In the genomic region with DNA sequence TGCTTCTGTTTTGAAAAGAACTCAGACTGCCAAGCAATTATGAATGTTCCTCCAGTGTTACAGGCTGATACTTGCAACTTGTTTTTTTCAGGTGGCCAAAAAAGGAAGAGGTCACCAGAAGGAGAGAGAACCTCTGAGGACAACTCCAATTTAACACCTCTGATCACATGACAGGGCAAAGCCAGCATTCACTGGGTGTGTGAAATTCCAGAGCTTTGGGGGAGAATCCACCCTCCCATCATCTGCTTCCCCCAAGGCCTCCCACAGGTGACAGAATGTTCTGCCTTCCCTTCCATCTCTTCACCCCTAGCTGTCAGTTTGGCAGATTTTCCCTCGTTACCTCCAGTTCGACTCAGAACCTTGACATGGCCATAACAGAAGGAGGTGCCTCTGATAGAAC, we compare ENCODE assay signal across 20 cellular contexts. TPM values are rescaled to one million over a fixed set of nuclear protein-coding genes. Genes with fewer than 3 reads are reported as not detected.
DNase-seq lines count a peak whose midpoint lies in the region; ATAC-seq and TF ChIP-seq lines count a peak whose summit lies in the region.
"Had no signal": no experiment of that assay in that cellular context is flagged by ENCODE, and none has a peak within 500 bp of the region (broad histone marks: within the 10 kb centered on the region; RNA-seq: fewer than 3 reads in every experiment).

No MANE protein-coding gene starts in this region.

- H3K9ac ChIP-seq in IMR-90 (ENCODE audit: low read depth, low read length), result no peak overlapping the region
- no peak overlapping the region for H3K9ac ChIP-seq in endodermal cell (ENCODE audit: extremely low read depth, low read length, poor library complexity, severe bottlenecking)

- no peak for TF ChIP-seq CTCF in IMR-90 (conservative IDR thresholded peaks at IDR 0.05; ENCODE audit: low read depth, low read length)
- no peak for TF ChIP-seq CTCF in endodermal cell (conservative IDR thresholded peaks at IDR 0.05)

- H2AK5ac ChIP-seq in IMR-90 (ENCODE audit: low read depth, low read length), result no peak overlapping the region

- H3K4me3 Mint-ChIP-seq in endodermal cell, result no peak overlapping the region
- H3K4me3 Mint-ChIP-seq: CD8-positive, alpha-beta T cell had no signal

- no peaks in the 10 kb centered on the region for H3K36me3 Mint-ChIP-seq in endodermal cell (ENCODE audit: low read depth)
- no peaks in the 10 kb centered on the region for H3K36me3 Mint-ChIP-seq in activated naive CD4-positive, alpha-beta T cell treated with anti-CD3 and anti-CD28 coated beads, Interleukin-2, amount 50 U/mL, for 72 hours

- peak overlapping the region; percentile 39; the same call in 1 of the 2 replicates for H3K4ac ChIP-seq in IMR-90 (ENCODE audit: low read depth, low read length)

- no peaks in the 10 kb centered on the region for H3K9me3 Mint-ChIP-seq in endodermal cell
- no peaks in the 10 kb centered on the region for H3K9me3 Mint-ChIP-seq in activated naive CD4-positive, alpha-beta T cell treated with anti-CD3 and anti-CD28 coated beads, Interleukin-2, amount 50 U/mL, for 72 hours
- H3K9me3 Mint-ChIP-seq: CD8-positive, alpha-beta T cell had no signal

- no peak overlapping the region for H4K5ac ChIP-seq in IMR-90 (ENCODE audit: low read depth, low read length)

- H2BK120ac ChIP-seq in IMR-90 (ENCODE audit: low read depth, low read length), result peak overlapping the region; percentile 64; the same call in 1 of the 2 replicates

- H2AFZ ChIP-seq in IMR-90 (replicated peaks; ENCODE audit: low read length, poor library complexity), result peak overlapping the region; percentile 47

- peaks cover 6% of the 10 kb centered on the region for H3K27me3 Mint-ChIP-seq in endodermal cell (ENCODE audit: insufficient read depth)

- no peak overlapping the region for H2BK15ac ChIP-seq in IMR-90 (ENCODE audit: low read depth, low read length)

- H3K23ac ChIP-seq in IMR-90 (ENCODE audit: low read depth, low read length), result no peak overlapping the region

- peak overlapping the region; percentile 47 for H2AK9ac ChIP-seq in IMR-90 (replicated peaks; ENCODE audit: low read depth, low read length, poor library complexity)

- no peak for TF ChIP-seq RAD21 in IMR-90 (IDR thresholded peaks at IDR 0.05; ENCODE audit: low read length)

- intact Hi-C loops in IMR-90 (cut with micrococcal nuclease) (loop anchor here (5.0 kb wide), 2 partner anchors 156 to 924 kb away; no protein-coding TSS in a partner anchor), right cardiac atrium (cut with DNase I) (loop anchor here in 1 of 4 donors (5.0 kb wide), 1 partner anchor 226 kb away; no protein-coding TSS in a partner anchor)

- peaks cover 60% of the 10 kb centered on the region for H3K4me1 Mint-ChIP-seq in endodermal cell

- in situ Hi-C loops in IMR-90 (cut with MboI; ENCODE audit: low sequenced_read_pairs), result loop anchor here (5.0 kb wide), 1 partner anchor 221 kb away; no protein-coding TSS in a partner anchor

- H3K27me3 ChIP-seq in IMR-90 (ENCODE audit: control insufficient read depth, insufficient read depth, low read length) (peaks cover 2% of the 10 kb centered on the region; the same call in 1 of the 2 replicates), endodermal cell (ENCODE audit: control insufficient read depth, insufficient read depth, low read length, poor library complexity, severe bottlenecking) (no peaks in the 10 kb centered on the region), right cardiac atrium (ENCODE audit: control insufficient read depth, insufficient read depth) (no peaks in the 10 kb centered on the region)

- peak overlapping the region; percentile 3 for H2BK5ac ChIP-seq in IMR-90 (ENCODE audit: low read depth, low read length, poor library complexity, severe bottlenecking)

- TF ChIP-seq POLR2A in IMR-90 (IDR thresholded peaks at IDR 0.05; ENCODE audit: low read depth, low read length), result no peak

- H3K79me1 ChIP-seq in IMR-90 (ENCODE audit: low read depth in 1 of 2, low read length in 2 of 2), result no peaks in the 10 kb centered on the region

- H3K36me3 ChIP-seq in IMR-90 (ENCODE audit: control insufficient read depth, insufficient read depth, low read length), result no peaks in the 10 kb centered on the region
- H3K36me3 ChIP-seq in endodermal cell (ENCODE audit: control insufficient read depth, insufficient read depth, low read length), result peaks cover under 1% of the 10 kb centered on the region

- H3K18ac ChIP-seq in IMR-90 (ENCODE audit: low read depth, low read length), result no peak overlapping the region

- H3K9me3 ChIP-seq in IMR-90 (ENCODE audit: control insufficient read depth, insufficient read depth, low read length) (no peaks in the 10 kb centered on the region), endodermal cell (ENCODE audit: control insufficient read depth, low read length) (no peaks in the 10 kb centered on the region), right cardiac atrium (ENCODE audit: control insufficient read depth, low read length) (no peaks in the 10 kb centered on the region)

- no peak overlapping the region for H3K56ac ChIP-seq in IMR-90 (ENCODE audit: extremely low read depth, insufficient read depth, low read length)

- H3K4me1 ChIP-seq in IMR-90 (ENCODE audit: control insufficient read depth, insufficient read depth, low read length) (peaks cover 7% of the 10 kb centered on the region), endodermal cell (ENCODE audit: control insufficient read depth, insufficient read depth, low read length) (peaks cover 22% of the 10 kb centered on the region), right cardiac atrium (ENCODE audit: control insufficient read depth, insufficient read depth, low read length) (peaks cover 7% of the 10 kb centered on the region)

- H4K20me1 ChIP-seq in IMR-90 (ENCODE audit: insufficient read depth, low read length), result no peaks in the 10 kb centered on the region; the same call in 1 of the 2 replicates

- peak overlapping the region; percentile 19; the same call in 1 of the 2 replicates for H4K91ac ChIP-seq in IMR-90 (ENCODE audit: insufficient read depth, low read depth, low read length)

- ATAC-seq in IMR-90 (ENCODE audit: low read depth) (no peak), right cardiac atrium (peak; percentile 36 to 77), HG03135 (IDR thresholded peaks at IDR 0.05; ENCODE audit: unreplicated experiment) (no peak)
- no peak for ATAC-seq in activated naive CD4-positive, alpha-beta T cell treated with anti-CD3 and anti-CD28 coated beads, Interleukin-2, amount 50 U/mL, for 72 hours
- ATAC-seq: CD8-positive, alpha-beta T cell had no signal

- WGBS in IMR-90 (ENCODE audit: extremely low coverage in 2 of 2, insufficient read length in 1 of 2), 2 experiments, result no CpG with 5 or more reads among the region's 2 CpGs
- 93 to 100% methylated on average over 2 of the region's 2 CpGs for WGBS in endodermal cell (ENCODE audit: insufficient coverage in 1 of 2, insufficient read length in 1 of 2), 2 experiments
- 63% methylated on average over 2 of the region's 2 CpGs for WGBS in right cardiac atrium

- POLR2A ChIA-PET in IMR-90 (lab: Charles Lee; ENCODE audit: unreplicated experiment), result no interaction called here

- CTCF ChIA-PET in IMR-90 (lab: Yijun Ruan, JAX), result interaction anchor here (1.1 kb wide), 1 partner anchor 30 kb away, joined by 3 read pairs; no protein-coding TSS in a partner anchor

- no peak for DNase-seq in IMR-90
- DNase-seq in endodermal cell, result peak; percentile 63
- no peak for DNase-seq in right cardiac atrium
- DNase-seq in activated CD4-positive, alpha-beta T cell treated with anti-CD3 and anti-CD28 coated beads for 1 hour, result no peak
- DNase-seq in activated naive CD4-positive, alpha-beta T cell treated with anti-CD3 and anti-CD28 coated beads, Interleukin-2, amount 50 U/mL, for 72 hours (ENCODE audit: low spot score in 2 of 2), result no peak
- no peak for DNase-seq in amniotic stem cell (lab: John Stamatoyannopoulos, UW)
- DNase-seq: CD8-positive, alpha-beta T cell; DMS79 treated with DMSO at 0.1 percent for 48 hours; H7; KBM-7; MV-4-11; NCI-H1694; NCI-H2029 treated with DMSO at 0.1 percent for 48 hours; NCI-H2227 treated with DMSO at 0.1 percent for 48 hours; NCI-H510A; NCI-H69; RPMI8226; SHP77 treated with DMSO at 0.1 percent for 48 hours had no signal

- peaks cover 18% of the 10 kb centered on the region for H3K9me1 ChIP-seq in IMR-90 (ENCODE audit: insufficient read depth, low read length)

- no TSS peak for BruUV-seq in IMR-90 (replicated peaks; lab: Mats Ljungman, UMichigan)

- no peak overlapping the region for H4K8ac ChIP-seq in IMR-90 (ENCODE audit: low read depth in 2 of 2, low read length in 2 of 2)

- no peak overlapping the region for H3K4me2 ChIP-seq in IMR-90 (ENCODE audit: low read depth, low read length)

- dilution Hi-C loops in IMR-90 (cut with HindIII; ENCODE audit: low sequenced_read_pairs, unreplicated experiment), result no loop called here

- H3K14ac ChIP-seq in IMR-90 (replicated peaks; ENCODE audit: low read depth, low read length), result 0 out of 2 replicates have a peak overlapping the region, but pooled peaks have one; percentile 18

- no peak overlapping the region for H3K27ac Mint-ChIP-seq in endodermal cell
- no peak overlapping the region for H3K27ac Mint-ChIP-seq in activated naive CD4-positive, alpha-beta T cell treated with anti-CD3 and anti-CD28 coated beads, Interleukin-2, amount 50 U/mL, for 72 hours
- H3K27ac Mint-ChIP-seq: CD8-positive, alpha-beta T cell had no signal

- H2BK20ac ChIP-seq in IMR-90 (ENCODE audit: low read depth, low read length), result no peak overlapping the region; the same call in 1 of the 2 replicates

- no peak overlapping the region for H3K4me3 ChIP-seq in IMR-90 (ENCODE audit: insufficient read depth, low read depth, low read length)
- no peak overlapping the region for H3K4me3 ChIP-seq in endodermal cell (ENCODE audit: low read length)
- H3K4me3 ChIP-seq in right cardiac atrium (ENCODE audit: low read length), result no peak overlapping the region

- H3K27ac ChIP-seq in IMR-90 (ENCODE audit: insufficient read depth, low read length) (no peak overlapping the region), endodermal cell (ENCODE audit: low read depth, low read length) (no peak overlapping the region), right cardiac atrium (ENCODE audit: low read length) (peak overlapping the region; percentile 76)
- H3K27ac ChIP-seq: C4-2B had no signal

TF ChIP-seq in IMR-90, 13 proteins besides CTCF, POLR2A, EP300 and RAD21 (continues in another document):
- TF ChIP-seq MXI1 (IDR thresholded peaks at IDR 0.05; ENCODE audit: borderline replicate concordance, low read depth, low read length), result no peak

RNA-seq across cellular contexts. Expression of gene GOT1, which starts 39.1 kb away (rescaled TPM):
- 38.6 and 46.1 TPM in 2 replicates for total RNA-seq in IMR-90 (2012; rRNA removed)
- polyA plus RNA-seq in IMR-90 (2012; rRNA removed), result 29.2 and 29.4 TPM in 2 replicates
- 11.5 and 14.4 TPM in 2 replicates for polyA plus RNA-seq in IMR-90 (2012; cell fraction: cytosol; rRNA removed)
- polyA plus RNA-seq in IMR-90 (2012; cell fraction: nucleus; rRNA removed; ENCODE audit: low replicate concordance), result 9.2 and 22.7 TPM in 2 replicates
- 10 to 100 TPM; 35.1 to 36.5 TPM for total RNA-seq in endodermal cell
- 39.7 TPM for polyA plus RNA-seq in endodermal cell (2013, experiment 1 of 2)
- 35.5 TPM for polyA plus RNA-seq in endodermal cell (2013, experiment 2 of 2)
- total RNA-seq in right cardiac atrium, result 100 to 1,000 TPM; 344 to 515 (median 449) TPM
- 413 TPM for polyA plus RNA-seq in right cardiac atrium
- 10 to 100 TPM; 30.6 to 73.0 TPM for total RNA-seq in activated naive CD4-positive, alpha-beta T cell treated with anti-CD3 and anti-CD28 coated beads, Interleukin-2, amount 50 U/mL, for 72 hours

Comparison
In these comparisons a context has a peak if more than half of its experiments do, and no peak if none do; other contexts are left out.
1. ATAC-seq: peak in right cardiac atrium (2 of 2); none in IMR-90 (single experiment), HG03135 (single experiment) and activated naive CD4-positive, alpha-beta T cell treated with anti-CD3 and anti-CD28 coated beads, Interleukin-2, amount 50 U/mL, for 72 hours (0 of 2).